Comparison of ENCODE assay signal across 8 cellular contexts in the genomic region with DNA sequence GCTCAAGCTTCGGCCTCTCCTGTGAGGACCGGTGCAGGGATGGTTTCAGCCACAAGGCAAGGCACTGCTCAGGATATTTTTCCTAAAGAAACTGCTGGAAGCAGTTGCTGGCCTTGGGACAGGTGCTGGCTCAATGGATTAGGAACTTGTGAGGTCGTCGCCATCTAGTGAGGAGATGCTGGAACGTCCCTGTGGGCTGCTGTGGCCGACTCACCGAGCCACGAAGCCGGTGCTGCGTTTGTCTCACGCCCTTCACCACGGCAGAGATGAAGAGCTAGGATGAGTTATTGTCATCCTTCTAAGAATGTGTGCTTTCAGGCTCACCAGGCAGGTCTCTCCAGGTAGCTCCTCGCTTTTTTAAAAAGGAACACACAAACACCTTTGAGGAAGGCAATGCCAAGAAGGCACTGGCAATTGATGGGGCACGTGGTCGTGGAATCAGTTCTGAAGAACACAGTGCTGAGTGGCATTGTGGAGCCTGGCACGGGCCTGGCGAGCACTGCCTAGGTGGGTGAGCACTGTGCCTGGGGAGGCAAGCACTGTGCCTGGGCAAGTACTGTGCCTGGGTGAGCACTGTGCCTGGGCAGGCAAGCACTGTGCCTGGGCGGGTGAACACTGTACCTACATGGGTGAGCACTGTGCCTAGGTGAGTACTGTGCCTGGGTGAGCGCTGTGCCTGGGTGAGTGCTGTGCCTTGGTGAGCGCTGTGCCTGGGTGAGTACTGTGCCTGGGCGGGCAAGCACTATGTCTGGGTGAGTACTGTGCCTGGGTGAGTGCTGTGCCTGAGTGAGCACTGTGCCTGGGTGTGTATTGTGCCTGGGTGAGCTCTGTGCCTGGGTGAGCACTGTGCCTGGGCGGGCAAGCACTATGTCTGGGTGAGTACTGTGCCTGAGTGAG.
DNase-seq lines count a peak whose midpoint lies in the region; ATAC-seq and TF ChIP-seq lines count a peak whose summit lies in the region.

No MANE protein-coding gene starts in this region.

- in situ Hi-C loops in Caki2 (cut with HindIII; ENCODE audit: low pct_unique_long_range_greater_than_20kb, low sequenced_read_pairs) = no loop called here

- no peak for ATAC-seq in HG03045 (IDR thresholded peaks at IDR 0.05; ENCODE audit: unreplicated experiment)

- H3K9me3 Mint-ChIP-seq in osteocyte (ENCODE audit: unreplicated experiment) = no peaks in the 10 kb centered on the region
- no peaks in the 10 kb centered on the region for H3K9me3 Mint-ChIP-seq in activated naive CD8-positive, alpha-beta T cell treated with anti-CD3 and anti-CD28 coated beads for 36 hours

- H3K4me3 Mint-ChIP-seq in osteocyte (ENCODE audit: unreplicated experiment) = no peak overlapping the region
- no peak overlapping the region for H3K4me3 Mint-ChIP-seq in activated naive CD8-positive, alpha-beta T cell treated with anti-CD3 and anti-CD28 coated beads for 36 hours

- H3K27me3 Mint-ChIP-seq in osteocyte (ENCODE audit: unreplicated experiment) = peaks cover 35% of the 10 kb centered on the region
- H3K27me3 Mint-ChIP-seq in activated naive CD8-positive, alpha-beta T cell treated with anti-CD3 and anti-CD28 coated beads for 36 hours = peaks cover 17% of the 10 kb centered on the region

- peak; percentile 8 for DNase-seq in Caki2 (ENCODE audit: low read depth)
- DNase-seq in HK-2 (ENCODE audit: unreplicated experiment) = peak; percentile 12
- peak; percentile 62 for DNase-seq in RKO (ENCODE audit: low spot score)
- DNase-seq in fibroblast of peridontal ligament (ENCODE audit: extremely low read depth) = peak; percentile 63
- no peak for DNase-seq in osteocyte (ENCODE audit: extremely low spot score, unreplicated experiment)
- DNase-seq in GDM1 (lab: John Stamatoyannopoulos, UW) = no peak
- no peak for DNase-seq in activated naive CD8-positive, alpha-beta T cell treated with anti-CD3 and anti-CD28 coated beads for 36 hours

- H3K27ac Mint-ChIP-seq in osteocyte (ENCODE audit: unreplicated experiment) = no peak overlapping the region
- no peak overlapping the region for H3K27ac Mint-ChIP-seq in activated naive CD8-positive, alpha-beta T cell treated with anti-CD3 and anti-CD28 coated beads for 36 hours

- peak; percentile 60 for TF ChIP-seq CTCF in osteocyte (IDR thresholded peaks at IDR 0.05)

- peaks cover 1% of the 10 kb centered on the region for H3K4me1 Mint-ChIP-seq in osteocyte (ENCODE audit: unreplicated experiment)
- H3K4me1 Mint-ChIP-seq in activated naive CD8-positive, alpha-beta T cell treated with anti-CD3 and anti-CD28 coated beads for 36 hours = no peaks in the 10 kb centered on the region

- H3K36me3 Mint-ChIP-seq in osteocyte (ENCODE audit: unreplicated experiment) = no peaks in the 10 kb centered on the region
- no peaks in the 10 kb centered on the region for H3K36me3 Mint-ChIP-seq in activated naive CD8-positive, alpha-beta T cell treated with anti-CD3 and anti-CD28 coated beads for 36 hours

Comparison
In these comparisons a context has a peak if more than half of its experiments do, and no peak if none do; other contexts are left out.
1. DNase-seq: peak in Caki2 (single experiment), HK-2 (single experiment), RKO (single experiment) and fibroblast of peridontal ligament (single experiment); none in osteocyte (single experiment), GDM1 (single experiment) and activated naive CD8-positive, alpha-beta T cell treated with anti-CD3 and anti-CD28 coated beads for 36 hours (single experiment).